ENCODE assay signal across 17 cellular contexts in genomic region chr12:131603106-131604033, GRCh38.
DNase-seq lines count a peak whose midpoint lies in the region; ATAC-seq, FAIRE-seq and TF ChIP-seq lines count a peak whose summit lies in the region.
"Had no signal": no experiment of that assay in that cellular context is flagged by ENCODE, and none has a peak within 500 bp of the region (broad histone marks: within the 10 kb centered on the region; RNA-seq: fewer than 3 reads in every experiment).

No MANE protein-coding gene starts in this region.

- TF ChIP-seq CTCF in K562 (IDR thresholded peaks at IDR 0.05 in 2 of 3, conservative IDR thresholded peaks at IDR 0.05 in 1 of 3; ENCODE audit: insufficient read depth in 2 of 3, low read depth in 1 of 3, low read length in 3 of 3) = no peak
- TF ChIP-seq CTCF in lower lobe of right lung (IDR thresholded peaks at IDR 0.05) = no peak

- no peak overlapping the region for H3K4me2 ChIP-seq in K562 (ENCODE audit: insufficient read depth, low read length)

- H3K4me1 Mint-ChIP-seq in stimulated activated effector memory CD8-positive, alpha-beta T cell treated with anti-CD3 and anti-CD28 coated beads, Interleukin-12 subunit alpha, Interleukin-12 subunit beta, amount 100 ng/mL, for 72 hours = peaks cover 72% of the 10 kb centered on the region

- peaks cover 10% of the 10 kb centered on the region for H3K36me3 Mint-ChIP-seq in stimulated activated effector memory CD8-positive, alpha-beta T cell treated with anti-CD3 and anti-CD28 coated beads, Interleukin-12 subunit alpha, Interleukin-12 subunit beta, amount 100 ng/mL, for 72 hours

- H3K9ac ChIP-seq in K562 (ENCODE audit: insufficient read depth in 1 of 2, low read depth in 2 of 2, low read length in 2 of 2) = peak overlapping the region in 1 of 2 experiments; percentile 52; a peak in 1 of 4 replicates

- H3K9me3 Mint-ChIP-seq in stimulated activated effector memory CD8-positive, alpha-beta T cell treated with anti-CD3 and anti-CD28 coated beads, Interleukin-12 subunit alpha, Interleukin-12 subunit beta, amount 100 ng/mL, for 72 hours = no peaks in the 10 kb centered on the region

- H3K27me3 ChIP-seq in K562 (ENCODE audit: control insufficient read depth in 2 of 2, insufficient read depth in 2 of 2, low read length in 2 of 2) (peaks cover 0 to 17% of the 10 kb centered on the region in 2 experiments; a peak in 2 of 5 replicates), lower lobe of right lung (ENCODE audit: low read depth) (peaks cover 5% of the 10 kb centered on the region)

- H3K27ac ChIP-seq in K562 (ENCODE audit: extremely low read depth, low read depth, low read length) (no peak overlapping the region), lower lobe of right lung (no peak overlapping the region)
- H3K27ac ChIP-seq: stomach had no signal

- H3K36me3 ChIP-seq in K562 (ENCODE audit: control insufficient read depth, insufficient read depth, low read length) = no peaks in the 10 kb centered on the region
- H3K36me3 ChIP-seq in lower lobe of right lung = no peaks in the 10 kb centered on the region
- H3K36me3 ChIP-seq: stomach had no signal

- no peak for FAIRE-seq in K562 (lab: Jason Lieb, UNC)
- FAIRE-seq: G401.6 had no signal

- POLR2A ChIA-PET in K562 (lab: Yijun Ruan, JAX) = interaction anchor here (0.9 to 1.7 kb wide), 3 partner anchors 8 to 17 kb away, joined by 3 to 4 read pairs (median 4); no protein-coding TSS in a partner anchor
- POLR2A ChIA-PET in HEK293T (lab: Yijun Ruan, JAX) = no interaction called here

- no peak for TF ChIP-seq RAD21 in K562 (CRISPR knock-in tag; conservative IDR thresholded peaks at IDR 0.05 in 1 of 2, IDR thresholded peaks at IDR 0.05 in 1 of 2)

- in situ Hi-C loops in K562 (cut with MboI) = no loop called here

- DNase-seq in Right ventricle myocardium inferior (ENCODE audit: missing footprints) (no peak), left cardiac atrium (no peak), NCI-H2196 treated with DMSO at 0.1 percent for 48 hours (lab: John Stamatoyannopoulos, UW; ENCODE audit: unreplicated experiment) (peak; percentile 4), K562 (ENCODE audit: extremely low read depth in 1 of 4, low spot score in 3 of 4) (no peak), islet precursor cell (no peak), HEK293T (ENCODE audit: extremely low spot score) (no peak), lower lobe of right lung (no peak)
- no peak for DNase-seq in stimulated activated effector memory CD8-positive, alpha-beta T cell treated with anti-CD3 and anti-CD28 coated beads, Interleukin-12 subunit alpha, Interleukin-12 subunit beta, amount 100 ng/mL, for 72 hours (ENCODE audit: low spot score in 2 of 2)
- DNase-seq: amniotic stem cell, dermis blood vessel endothelial cell, GOT3, left ventricle myocardium superior, NCI-H2081 treated with DMSO at 0.1 percent for 48 hours, stomach had no signal

- H3K9me3 ChIP-seq in K562 (replicated peaks; ENCODE audit: control insufficient read depth, insufficient read depth, low read depth, low read length) = no peaks in the 10 kb centered on the region
- no peaks in the 10 kb centered on the region for H3K9me3 ChIP-seq in lower lobe of right lung
- H3K9me3 ChIP-seq: stomach had no signal

- CTCF ChIA-PET in K562 (lab: Yijun Ruan, JAX; ENCODE audit: low intra/inter-chr PET ratio) = no interaction called here
- CTCF ChIA-PET in HEK293T (lab: Yijun Ruan, JAX) = interaction anchor here (0.9 kb wide), 1 partner anchor 444 kb away, joined by 3 read pairs; no protein-coding TSS in a partner anchor

- H3K4me3 ChIP-seq in K562 (no peak overlapping the region), lower lobe of right lung (no peak overlapping the region)
- H3K4me3 ChIP-seq: stomach had no signal

- ATAC-seq in Right ventricle myocardium inferior (peak; percentile 37), left cardiac atrium (no peak), K562 (no peak), lower lobe of right lung (no peak)
- no peak for ATAC-seq in stimulated activated effector memory CD8-positive, alpha-beta T cell treated with anti-CD3 and anti-CD28 coated beads, Interleukin-12 subunit alpha, Interleukin-12 subunit beta, amount 100 ng/mL, for 72 hours
- ATAC-seq: left ventricle myocardium superior, sciatic nerve had no signal

- peak overlapping the region; percentile 89 for H3K27ac Mint-ChIP-seq in stimulated activated effector memory CD8-positive, alpha-beta T cell treated with anti-CD3 and anti-CD28 coated beads, Interleukin-12 subunit alpha, Interleukin-12 subunit beta, amount 100 ng/mL, for 72 hours
- H3K27ac Mint-ChIP-seq: B cell had no signal

- intact Hi-C loops in Right ventricle myocardium inferior (cut with DNase I) (no loop called here), left cardiac atrium (cut with DNase I) (no loop called here), K562 (cut with micrococcal nuclease) (loop anchor here (10.0 kb wide), 1 partner anchor 111 kb away; the partner anchor contains the start of gene SFSWAP), lower lobe of right lung (cut with DNase I) (no loop called here)

- TF ChIP-seq POLR2A in K562 (conservative IDR thresholded peaks at IDR 0.05) = no peak

- no peaks in the 10 kb centered on the region for H4K20me1 ChIP-seq in K562 (replicated peaks; ENCODE audit: control insufficient read depth, insufficient read depth, low read length)

- H3K4me3 Mint-ChIP-seq in stimulated activated effector memory CD8-positive, alpha-beta T cell treated with anti-CD3 and anti-CD28 coated beads, Interleukin-12 subunit alpha, Interleukin-12 subunit beta, amount 100 ng/mL, for 72 hours = peak overlapping the region; percentile 73
- H3K4me3 Mint-ChIP-seq: B cell had no signal

- peaks cover 14 to 26% of the 10 kb centered on the region in 2 experiments for H3K4me1 ChIP-seq in K562 (replicated peaks in 1 of 2; ENCODE audit: control insufficient read depth in 2 of 2, insufficient read depth in 2 of 2, low read length in 2 of 2)
- H3K4me1 ChIP-seq in lower lobe of right lung = peaks cover 18% of the 10 kb centered on the region

- H3K9me1 ChIP-seq in K562 (ENCODE audit: control insufficient read depth, insufficient read depth, low read length) = peaks cover 4% of the 10 kb centered on the region

- BruUV-seq in K562 (replicated peaks; lab: Mats Ljungman, UMichigan) = no TSS peak

- H2AFZ ChIP-seq in K562 (ENCODE audit: low read depth, low read length) = peak overlapping the region; percentile 2; the same call in 1 of the 2 replicates

- H3K79me2 ChIP-seq in K562 (ENCODE audit: control insufficient read depth, insufficient read depth, low read length) = no peaks in the 10 kb centered on the region

- no peak for TF ChIP-seq EP300 in K562 (IDR thresholded peaks at IDR 0.05; ENCODE audit: low read length)

- WGBS in K562 (ENCODE audit: insufficient coverage, low coverage, missing lambda C conversion rate) = 23% methylated on average over 7 of the region's 8 CpGs

TF ChIP-seq in K562, 482 proteins besides CTCF, POLR2A, EP300 and RAD21:
- TF ChIP-seq NFIC (IDR thresholded peaks at IDR 0.05) = peak; percentile 50
- TF ChIP-seq ZNF316 (IDR thresholded peaks at IDR 0.05) = no peak
TF ChIP-seq in K562: peak in this region for 1.

TF ChIP-seq in HEK293T, 16 proteins besides CTCF, POLR2A, EP300 and RAD21:
- TF ChIP-seq CTBP1 (IDR thresholded peaks at IDR 0.05; ENCODE audit: borderline replicate concordance) = no peak
- no peak for TF ChIP-seq FOXK2 (IDR thresholded peaks at IDR 0.05)
- TF ChIP-seq ZNF384 (IDR thresholded peaks at IDR 0.05) = no peak
- TF ChIP-seq NFRKB (IDR thresholded peaks at IDR 0.05) = no peak
- no peak for TF ChIP-seq ELF4 (IDR thresholded peaks at IDR 0.05)
- TF ChIP-seq PKNOX1 (IDR thresholded peaks at IDR 0.05) = no peak
- TF ChIP-seq LEF1 (IDR thresholded peaks at IDR 0.05; ENCODE audit: borderline replicate concordance) = no peak
- TF ChIP-seq SUZ12 (IDR thresholded peaks at IDR 0.05) = no peak
- no peak for TF ChIP-seq ARNT (IDR thresholded peaks at IDR 0.05)
- TF ChIP-seq FOXM1 (IDR thresholded peaks at IDR 0.05; ENCODE audit: borderline replicate concordance) = no peak
- no peak for TF ChIP-seq SP1 (IDR thresholded peaks at IDR 0.05)
- TF ChIP-seq HDGF (IDR thresholded peaks at IDR 0.05; ENCODE audit: borderline replicate concordance) = no peak
- TF ChIP-seq L3MBTL2 (conservative IDR thresholded peaks at IDR 0.05) = no peak
- no peak for TF ChIP-seq FOXA1 (IDR thresholded peaks at IDR 0.05)
- no peak for TF ChIP-seq BHLHE40 (IDR thresholded peaks at IDR 0.05; ENCODE audit: borderline replicate concordance)
